Comparison of ENCODE assay signal across 17 cellular contexts in genomic region chr3:99579246-99579645, GRCh38. TPM values are rescaled to one million over a fixed set of nuclear protein-coding genes. Genes with fewer than 3 reads are reported as not detected.
A peak's percentile ranks its signal among the peaks of the same experiment; 100 is the strongest.
DNase-seq lines count a peak whose midpoint lies in the region; ATAC-seq and TF ChIP-seq lines count a peak whose summit lies in the region.
"Had no signal": no experiment of that assay in that cellular context is flagged by ENCODE, and none has a peak within 500 bp of the region (broad histone marks: within the 10 kb centered on the region; RNA-seq: fewer than 3 reads in every experiment).

No MANE protein-coding gene starts in this region.

- H3K4me1 ChIP-seq in mesendoderm (ENCODE audit: control insufficient read depth, low read depth, low read length) (no peaks in the 10 kb centered on the region), heart right ventricle (no peaks in the 10 kb centered on the region)

- H2BK15ac ChIP-seq in mesendoderm (replicated peaks; ENCODE audit: low read depth): no peak overlapping the region

- no peak overlapping the region for H2BK120ac ChIP-seq in mesendoderm (ENCODE audit: low read depth, low read length)

- H3K27me3 ChIP-seq in mesendoderm (ENCODE audit: insufficient read depth, low read length, poor library complexity) (no peaks in the 10 kb centered on the region), heart right ventricle (no peaks in the 10 kb centered on the region)

- CTCF ChIA-PET in activated CD8-positive, alpha-beta T cell treated with anti-CD3 and anti-CD28 coated beads, Interleukin-2, amount 10 ng/mL, durations not matched to agents 7 days and 5 days (lab: Charles Lee): no interaction called here

- TF ChIP-seq CTCF in epithelial cell of esophagus (IDR thresholded peaks at IDR 0.05; ENCODE audit: insufficient read depth, low read depth, low read length, missing control alignments) (no peak), heart right ventricle (IDR thresholded peaks at IDR 0.05) (no peak)

- H4K5ac ChIP-seq in mesendoderm (ENCODE audit: low read length): no peak overlapping the region

- no peak overlapping the region for H3K9ac ChIP-seq in mesendoderm (ENCODE audit: low read length)
- H3K9ac ChIP-seq: KMS-11 had no signal

- H3K79me1 ChIP-seq in mesendoderm (ENCODE audit: low read length): no peaks in the 10 kb centered on the region

- no peak overlapping the region for H3K4me3 Mint-ChIP-seq in activated CD8-positive, alpha-beta T cell treated with anti-CD3 and anti-CD28 coated beads, Interleukin-2, amount 10 ng/mL, durations not matched to agents 7 days and 5 days
- H3K4me3 Mint-ChIP-seq: naive thymus-derived CD8-positive, alpha-beta T cell had no signal

- H2AK5ac ChIP-seq in mesendoderm (ENCODE audit: low read length): no peak overlapping the region

- H3K27ac ChIP-seq in mesendoderm (ENCODE audit: low read depth, low read length): no peak overlapping the region
- H3K27ac ChIP-seq in heart right ventricle: no peak overlapping the region
- H3K27ac ChIP-seq: KMS-11 had no signal

- no peak overlapping the region for H3K4me2 ChIP-seq in mesendoderm (ENCODE audit: low read length)
- H3K4me2 ChIP-seq: KMS-11 had no signal

- peak; percentile 88 for DNase-seq in EH (ENCODE audit: low read depth)
- peak; percentile 32 for DNase-seq in RKO (ENCODE audit: low spot score)
- DNase-seq in epithelial cell of esophagus (ENCODE audit: low read depth): peak; percentile 20
- peak; percentile 4 for DNase-seq in mesendoderm
- no peak for DNase-seq in T-helper 1 cell
- no peak for DNase-seq in activated CD8-positive, alpha-beta T cell treated with anti-CD3 and anti-CD28 coated beads, Interleukin-2, amount 10 ng/mL, durations not matched to agents 7 days and 5 days
- no peak for DNase-seq in heart right ventricle
- DNase-seq: activated CD4-positive, alpha-beta T cell treated with anti-CD3 and anti-CD28 coated beads for 48 hours; activated T-cell treated with anti-CD3 and anti-CD28 coated beads, Interleukin-2, amount 50 U/mL, for 1 hour; left cardiac atrium; naive thymus-derived CD8-positive, alpha-beta T cell; NCI-H1436 treated with DMSO at 0.1 percent for 48 hours; NCI-H510A treated with DMSO at 0.1 percent for 48 hours; T-helper 2 cell had no signal

- H3K9me3 ChIP-seq in heart right ventricle: peaks cover 0 to 19% (median 4%) of the 10 kb centered on the region in 11 donors

- H3K4ac ChIP-seq in mesendoderm (ENCODE audit: low read depth, low read length): no peak overlapping the region

- no peak overlapping the region for H4K8ac ChIP-seq in mesendoderm (ENCODE audit: low read depth, low read length)

- H3K36me3 Mint-ChIP-seq in activated CD8-positive, alpha-beta T cell treated with anti-CD3 and anti-CD28 coated beads, Interleukin-2, amount 10 ng/mL, durations not matched to agents 7 days and 5 days (ENCODE audit: low read depth): no peaks in the 10 kb centered on the region
- H3K36me3 Mint-ChIP-seq: naive thymus-derived CD8-positive, alpha-beta T cell had no signal

- H3K79me2 ChIP-seq in mesendoderm (ENCODE audit: control insufficient read depth, insufficient read depth, low read length): no peaks in the 10 kb centered on the region

- no peak overlapping the region for H3K4me3 ChIP-seq in epithelial cell of esophagus (ENCODE audit: low read length)
- no peak overlapping the region for H3K4me3 ChIP-seq in mesendoderm (ENCODE audit: low read length)
- H3K4me3 ChIP-seq in heart right ventricle: no peak overlapping the region

- H3K27me3 Mint-ChIP-seq in activated CD8-positive, alpha-beta T cell treated with anti-CD3 and anti-CD28 coated beads, Interleukin-2, amount 10 ng/mL, durations not matched to agents 7 days and 5 days (ENCODE audit: low read depth): no peaks in the 10 kb centered on the region

- POLR2A ChIA-PET in activated CD8-positive, alpha-beta T cell treated with anti-CD3 and anti-CD28 coated beads, Interleukin-2, amount 10 ng/mL, durations not matched to agents 7 days and 5 days (lab: Charles Lee): no interaction called here

- no peak for ATAC-seq in activated CD8-positive, alpha-beta T cell treated with anti-CD3 and anti-CD28 coated beads, Interleukin-2, amount 10 ng/mL, durations not matched to agents 7 days and 5 days
- ATAC-seq in HG02973 (IDR thresholded peaks at IDR 0.05; ENCODE audit: unreplicated experiment) (no peak), heart right ventricle (no peak)
- ATAC-seq: left cardiac atrium; naive thymus-derived CD8-positive, alpha-beta T cell; Panc1 had no signal

- H3K4me1 Mint-ChIP-seq in activated CD8-positive, alpha-beta T cell treated with anti-CD3 and anti-CD28 coated beads, Interleukin-2, amount 10 ng/mL, durations not matched to agents 7 days and 5 days (ENCODE audit: low read depth): no peaks in the 10 kb centered on the region
- H3K4me1 Mint-ChIP-seq: naive thymus-derived CD8-positive, alpha-beta T cell had no signal

- no peaks in the 10 kb centered on the region for H3K36me3 ChIP-seq in mesendoderm (ENCODE audit: control insufficient read depth, insufficient read depth, low read length)
- H3K36me3 ChIP-seq in heart right ventricle: no peaks in the 10 kb centered on the region

- intact Hi-C loops in heart right ventricle (cut with DNase I): no loop called here

- no peak overlapping the region for H3K18ac ChIP-seq in mesendoderm (ENCODE audit: low read length)

- no peaks in the 10 kb centered on the region for H3K9me3 Mint-ChIP-seq in activated CD8-positive, alpha-beta T cell treated with anti-CD3 and anti-CD28 coated beads, Interleukin-2, amount 10 ng/mL, durations not matched to agents 7 days and 5 days (ENCODE audit: insufficient read depth)

- H3K23ac ChIP-seq in mesendoderm (ENCODE audit: low read length): no peak overlapping the region

- H3K56ac ChIP-seq in mesendoderm (ENCODE audit: low read length): no peak overlapping the region

- no CpG with 5 or more reads among the region's 4 CpGs for WGBS in mesendoderm (ENCODE audit: extremely low coverage, insufficient coverage, low lambda C conversion rate)
- WGBS in heart right ventricle, 2 donors: 90 to 93% methylated on average over 4 of the region's 4 CpGs

- H2BK5ac ChIP-seq in mesendoderm (ENCODE audit: low read length): no peak overlapping the region

- no peak overlapping the region for H3K27ac Mint-ChIP-seq in activated CD8-positive, alpha-beta T cell treated with anti-CD3 and anti-CD28 coated beads, Interleukin-2, amount 10 ng/mL, durations not matched to agents 7 days and 5 days
- H3K27ac Mint-ChIP-seq: naive thymus-derived CD8-positive, alpha-beta T cell had no signal

RNA-seq across cellular contexts. Expression of gene COL8A1, which starts 59.1 kb away (rescaled TPM):
- polyA plus RNA-seq in mesendoderm (2013, experiment 1 of 2): 0.20 TPM
- 0.24 TPM for polyA plus RNA-seq in mesendoderm (2013, experiment 2 of 2)
- under 1 TPM in 1 of 2 experiments, not detected in 1; 0.10 TPM for total RNA-seq in activated CD8-positive, alpha-beta T cell treated with anti-CD3 and anti-CD28 coated beads, Interleukin-2, amount 10 ng/mL, durations not matched to agents 7 days and 5 days
- 10 to 100 TPM in 9 of 10 donors, 1 to 10 TPM in 1; 7.5 to 32.2 (median 15.1) TPM for total RNA-seq in heart right ventricle
- 1 to 10 TPM; 7.9 to 8.3 TPM for polyA plus RNA-seq in heart right ventricle
- polyA plus RNA-seq: naive thymus-derived CD8-positive, alpha-beta T cell had no signal

Comparison
In these comparisons a context has a peak if more than half of its experiments do, and no peak if none do; other contexts are left out.
1. DNase-seq: peak in EH (single experiment), RKO (single experiment), epithelial cell of esophagus (single experiment) and mesendoderm (single experiment); none in T-helper 1 cell (0 of 5), activated CD8-positive, alpha-beta T cell treated with anti-CD3 and anti-CD28 coated beads, Interleukin-2, amount 10 ng/mL, durations not matched to agents 7 days and 5 days (single experiment) and heart right ventricle (0 of 2).
2. RNA of gene COL8A1, which starts 59.1 kb away (total RNA-seq): 7.5 to 32.2 TPM in heart right ventricle; 0.10 TPM in activated CD8-positive, alpha-beta T cell treated with anti-CD3 and anti-CD28 coated beads, Interleukin-2, amount 10 ng/mL, durations not matched to agents 7 days and 5 days; every median in the first group is over 4 times any median in the second.